In genomic region chr12:8789341-8790013, GRCh38 we compare ENCODE assay signal across 5 cellular contexts. TPM values are rescaled to one million over a fixed set of nuclear protein-coding genes. Genes with fewer than 3 reads are reported as not detected.
"Had no signal": no experiment of that assay in that cellular context is flagged by ENCODE, and none has a peak within 500 bp of the region (broad histone marks: within the 10 kb centered on the region; RNA-seq: fewer than 3 reads in every experiment).

No MANE protein-coding gene starts in this region.

RNA-seq across cellular contexts. Expression of gene A2ML1, which starts 32.9 kb away (rescaled TPM):
- total RNA-seq: activated CD4-positive, alpha-beta T cell treated with anti-CD3 and anti-CD28 coated beads, Interleukin-2, amount 10 ng/mL, durations not matched to agents 7 days and 5 days; gastrocnemius medialis; myocyte; pulmonary artery endothelial cell; T-helper 2 cell treated with Interferon-gamma antibody and Interleukin-4, amounts not matched to agents 100 ng/mL and 5 ng/mL, for 36 hours had no signal
